In the genomic region with DNA sequence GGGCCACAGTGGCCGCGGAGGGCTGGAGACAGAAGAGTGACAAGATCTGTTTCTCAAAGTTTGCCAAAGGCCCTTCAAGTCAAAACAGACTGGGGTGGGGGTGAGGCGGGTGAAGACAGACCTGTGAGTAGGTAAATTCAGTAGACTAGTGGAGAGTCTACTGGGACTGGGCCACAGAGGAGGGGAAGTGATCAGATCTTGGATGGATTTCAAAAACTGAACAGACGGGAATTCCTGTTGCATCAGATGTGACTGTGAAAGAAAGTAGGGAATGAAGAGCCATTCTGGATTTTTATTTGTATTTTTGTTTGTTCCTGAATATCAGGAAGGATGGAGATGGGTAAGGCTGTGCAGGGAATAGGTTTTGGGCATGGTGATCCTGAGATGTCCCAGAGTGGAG, we compare ENCODE assay signal across 6 cellular contexts. TPM values are rescaled to one million over a fixed set of nuclear protein-coding genes. Genes with fewer than 3 reads are reported as not detected.
A peak's percentile ranks its signal among the peaks of the same experiment; 100 is the strongest.
DNase-seq lines count a peak whose midpoint lies in the region; ATAC-seq and TF ChIP-seq lines count a peak whose summit lies in the region.
"Not testable (repeated sequence)": the region's sequence is repeated elsewhere in the genome, so short reads cannot be mapped to it uniquely, and the experiment has no call there.

No MANE protein-coding gene starts in this region.

- not testable (repeated sequence) for H3K23ac ChIP-seq in H9 (ENCODE audit: insufficient read length, low read depth, low read length); neuronal stem cell (ENCODE audit: low read depth, low read length, poor library complexity)

- not testable (repeated sequence) for H2BK5ac ChIP-seq in H9 (ENCODE audit: insufficient read length, low read length); neuronal stem cell (ENCODE audit: low read length)

- not testable (repeated sequence) for H3K79me2 ChIP-seq in H9 (ENCODE audit: insufficient read depth, low read length)

- intact Hi-C loops in MCF 10A (cut with micrococcal nuclease); left cardiac atrium (cut with DNase I): not testable (repeated sequence)

- H4K8ac ChIP-seq in H9 (replicated peaks; ENCODE audit: insufficient read length, low read depth, low read length); neuronal stem cell (ENCODE audit: low read depth, low read length): not testable (repeated sequence)

- H3K14ac ChIP-seq in H9 (ENCODE audit: insufficient read depth, low read length); neuronal stem cell (ENCODE audit: low read length): not testable (repeated sequence)

- H2BK120ac ChIP-seq in H9 (ENCODE audit: low read depth, low read length, poor library complexity, severe bottlenecking); neuronal stem cell (ENCODE audit: low read depth, low read length): not testable (repeated sequence)

- H3K27ac ChIP-seq in AG04450 (ENCODE audit: low read depth, low read length), result peak overlapping the region; percentile 57
- not testable (repeated sequence) for H3K27ac ChIP-seq in H9 (ENCODE audit: insufficient read length, low read depth, low read length); SK-N-MC; neuronal stem cell (replicated peaks; ENCODE audit: low read length)

- H3K79me1 ChIP-seq in H9 (ENCODE audit: insufficient read depth, low read depth, low read length, poor library complexity, severe bottlenecking); neuronal stem cell (ENCODE audit: low read depth, low read length): not testable (repeated sequence)

- H3K23me2 ChIP-seq in H9 (ENCODE audit: insufficient read length, low read depth, low read length, poor library complexity, severe bottlenecking), result not testable (repeated sequence)

- H3K9me3 Mint-ChIP-seq in H9 (peaks cover 10 to 38% of the 10 kb centered on the region in 2 experiments), MCF 10A (ENCODE audit: unreplicated experiment) (peaks cover 30% of the 10 kb centered on the region)

- BruUV-seq in MCF 10A (replicated peaks; lab: Mats Ljungman, UMichigan), result TSS peak; percentile 32

- DNase-seq in AG04450 (ENCODE audit: low read depth, low spot score); H9; SK-N-MC (ENCODE audit: low read depth, low spot score); left cardiac atrium; neuronal stem cell (ENCODE audit: low spot score): not testable (repeated sequence)
- DNase-seq in MCF 10A (ENCODE audit: unreplicated experiment), result peak; percentile 24

- not testable (repeated sequence) for H3K4me1 ChIP-seq in H9 (ENCODE audit: insufficient read depth, low read length); neuronal stem cell (ENCODE audit: control insufficient read depth in 2 of 2, insufficient read depth in 1 of 2, low read depth in 1 of 2, low read length in 2 of 2)

- not testable (repeated sequence) for H3K27me3 Mint-ChIP-seq in H9 (ENCODE audit: low read depth); MCF 10A (ENCODE audit: insufficient read depth, unreplicated experiment)

- CTCF ChIA-PET in AG04450 (lab: Charles Lee), result interaction anchor here (0.6 kb wide), 1 partner anchor 77 kb away, joined by 3 read pairs; no protein-coding TSS in a partner anchor
- CTCF ChIA-PET in MCF 10A (lab: Yijun Ruan, JAX), result interaction anchor here (0.6 kb wide), 2 partner anchors 316 to 414 kb away, joined by 3 to 4 read pairs; no protein-coding TSS in a partner anchor

- not testable (repeated sequence) for H2AFZ ChIP-seq in H9 (ENCODE audit: low read length); neuronal stem cell (ENCODE audit: low read length)

- H2BK20ac ChIP-seq in H9 (ENCODE audit: low read depth, low read length, poor library complexity, severe bottlenecking), result not testable (repeated sequence)

- H2BK15ac ChIP-seq in H9 (ENCODE audit: low read depth, low read length); neuronal stem cell (ENCODE audit: low read length): not testable (repeated sequence)

- not testable (repeated sequence) for H4K20me1 ChIP-seq in H9 (ENCODE audit: control insufficient read depth, insufficient read depth, insufficient read length)

- H3K9me3 ChIP-seq in AG04450 (ENCODE audit: control insufficient read depth, insufficient read depth, low read length), result peaks cover 39% of the 10 kb centered on the region
- not testable (repeated sequence) for H3K9me3 ChIP-seq in H9 (ENCODE audit: control insufficient read depth, low read depth, low read length); SK-N-MC (ENCODE audit: low read depth, low read length)
- H3K9me3 ChIP-seq in neuronal stem cell (replicated peaks in 1 of 2; ENCODE audit: control insufficient read depth in 2 of 2, insufficient read depth in 1 of 2, low read depth in 1 of 2, low read length in 2 of 2), result peaks cover 0 to 32% of the 10 kb centered on the region in 2 donors

- not testable (repeated sequence) for H3T11ph ChIP-seq in H9 (ENCODE audit: low read length)

- not testable (repeated sequence) for H3K27me3 ChIP-seq in AG04450 (ENCODE audit: control insufficient read depth, insufficient read depth, low read length); H9 (ENCODE audit: insufficient read depth, low read length); neuronal stem cell (ENCODE audit: control insufficient read depth in 3 of 3, insufficient read depth in 3 of 3, low read depth in 1 of 3, low read length in 3 of 3)

- not testable (repeated sequence) for H4K5ac ChIP-seq in H9 (ENCODE audit: insufficient read length, low read depth, low read length)

- not testable (repeated sequence) for TF ChIP-seq CTCF in AG04450 (IDR thresholded peaks at IDR 0.05; ENCODE audit: low read depth, low read length); H9 (conservative IDR thresholded peaks at IDR 0.05); MCF 10A (IDR thresholded peaks at IDR 0.05; ENCODE audit: unreplicated experiment)

- POLR2A ChIA-PET in AG04450 (lab: Yijun Ruan, JAX), result interaction anchor here (0.6 kb wide), 1 partner anchor 986 kb away, joined by 4 read pairs; no protein-coding TSS in a partner anchor
- POLR2A ChIA-PET in MCF 10A (lab: Yijun Ruan, JAX), result interaction anchor here (0.7 to 1.7 kb wide), 7 partner anchors 9 to 319 kb away, joined by 3 to 7 read pairs (median 3); a partner anchor contains a TSS

- H3K4me3 Mint-ChIP-seq in H9, result peak overlapping the region; percentile 69 to 88
- peak overlapping the region; percentile 79 for H3K4me3 Mint-ChIP-seq in MCF 10A (ENCODE audit: unreplicated experiment)

- peak overlapping the region; percentile 59 for H3K4me3 ChIP-seq in AG04450 (ENCODE audit: low read depth, low read length)
- H3K4me3 ChIP-seq in SK-N-MC, result peak overlapping the region; percentile 65
- peak overlapping the region in 1 of 2 donors; percentile 48 for H3K4me3 ChIP-seq in neuronal stem cell (ENCODE audit: low read length in 2 of 2)

- ATAC-seq in left cardiac atrium, result peak; percentile 32 to 35

- peak overlapping the region; percentile 38 for H3K9ac ChIP-seq in H9 (ENCODE audit: extremely low read depth, insufficient read length, low read length)
- peak overlapping the region; percentile 41 for H3K9ac ChIP-seq in SK-N-MC (ENCODE audit: insufficient read length)
- H3K9ac ChIP-seq in neuronal stem cell (ENCODE audit: low read depth, low read length, poor library complexity), result not testable (repeated sequence)

- not testable (repeated sequence) for H2BK12ac ChIP-seq in H9 (ENCODE audit: insufficient read length, low read depth, low read length); neuronal stem cell (ENCODE audit: low read length)

- H3K18ac ChIP-seq in H9 (ENCODE audit: insufficient read length, low read depth, low read length); neuronal stem cell (ENCODE audit: low read length): not testable (repeated sequence)

- peaks cover 38 to 46% (median 46%) of the 10 kb centered on the region in 3 experiments for H3K36me3 Mint-ChIP-seq in H9 (ENCODE audit: insufficient read depth in 1 of 3, low read depth in 3 of 3)
- H3K36me3 Mint-ChIP-seq in MCF 10A (ENCODE audit: insufficient read depth, unreplicated experiment), result peaks cover 26% of the 10 kb centered on the region

- H4K91ac ChIP-seq in H9 (ENCODE audit: insufficient read length, low read depth, low read length); neuronal stem cell (ENCODE audit: low read depth, low read length, poor library complexity): not testable (repeated sequence)

- not testable (repeated sequence) for H3K27ac Mint-ChIP-seq in H9
- H3K27ac Mint-ChIP-seq in MCF 10A (ENCODE audit: low read depth, unreplicated experiment), result peak overlapping the region; percentile 83

- no CpG with 5 or more reads among the region's 4 CpGs for WGBS in H9 (ENCODE audit: extremely low coverage, insufficient read length, low lambda C conversion rate)
- no CpG with 5 or more reads among the region's 4 CpGs for WGBS in neuronal stem cell (ENCODE audit: extremely low coverage in 2 of 2, insufficient read length in 2 of 2, insufficient replicate concordance in 1 of 2), 2 donors

- not testable (repeated sequence) for H3K4me1 Mint-ChIP-seq in H9
- H3K4me1 Mint-ChIP-seq in MCF 10A (ENCODE audit: insufficient read depth, unreplicated experiment), result peaks cover 12% of the 10 kb centered on the region

- peak overlapping the region; percentile 77 for H3K4me2 ChIP-seq in H9 (ENCODE audit: insufficient read depth, insufficient read length, low read length)
- peak overlapping the region; percentile 32 for H3K4me2 ChIP-seq in neuronal stem cell (ENCODE audit: insufficient read depth, low read length, poor library complexity, severe bottlenecking)

- H2AK5ac ChIP-seq in H9 (ENCODE audit: insufficient read length, low read length); neuronal stem cell (ENCODE audit: low read depth, low read length): not testable (repeated sequence)

- H3K56ac ChIP-seq in H9 (ENCODE audit: insufficient read length, low read depth, low read length), result not testable (repeated sequence)

- peaks cover 30% of the 10 kb centered on the region for H3K36me3 ChIP-seq in SK-N-MC (ENCODE audit: insufficient read depth, low read length)
- peaks cover 8 to 36% of the 10 kb centered on the region in 2 donors for H3K36me3 ChIP-seq in neuronal stem cell (replicated peaks in 1 of 2; ENCODE audit: control insufficient read depth in 2 of 2, insufficient read depth in 2 of 2, low read length in 2 of 2)

- not testable (repeated sequence) for H3K4ac ChIP-seq in H9 (ENCODE audit: low read depth, low read length); neuronal stem cell (ENCODE audit: low read length)

RNA-seq across cellular contexts. Expression of a gene that starts 0.7 kb away (rescaled TPM):
- polyA plus RNA-seq in AG04450 (2011; rRNA removed), result 9.2 and 11.0 TPM in 2 replicates
- 17.1 and 22.1 TPM in 2 replicates for polyA minus RNA-seq in AG04450 (2011; rRNA and poly(A)+ RNA removed)
- total RNA-seq in H9 (2021) (7.1 and 8.2 TPM in 2 replicates), MCF 10A (2022) (11.2 and 12.4 TPM in 2 replicates), left cardiac atrium (1 to 10 TPM; 5.3 to 7.9 TPM)
- 6.8 TPM for polyA plus RNA-seq in neuronal stem cell (2013, experiment 1 of 2)
- polyA plus RNA-seq in neuronal stem cell (2013, experiment 2 of 2), result 6.3 TPM

RNA-seq across cellular contexts. Expression of a gene that starts 12.8 kb away (rescaled TPM):
- 8.7 and 11.1 TPM in 2 replicates for polyA plus RNA-seq in AG04450 (2011; rRNA removed)
- polyA minus RNA-seq in AG04450 (2011; rRNA and poly(A)+ RNA removed), result 11.6 and 11.8 TPM in 2 replicates
- 12.8 and 13.4 TPM in 2 replicates for total RNA-seq in H9 (2021)
- 18.4 and 19.6 TPM in 2 replicates for total RNA-seq in MCF 10A (2022)
- 1 to 10 TPM; 7.2 to 10.0 TPM for total RNA-seq in left cardiac atrium
- 8.7 TPM for polyA plus RNA-seq in neuronal stem cell (2013, experiment 1 of 2)
- 8.1 TPM for polyA plus RNA-seq in neuronal stem cell (2013, experiment 2 of 2)

RNA-seq across cellular contexts. Expression of a gene that starts 23.0 kb away (rescaled TPM):
- polyA plus RNA-seq in AG04450 (2011; rRNA removed), result 6.6 and 6.8 TPM in 2 replicates
- polyA minus RNA-seq in AG04450 (2011; rRNA and poly(A)+ RNA removed), result 13.8 and 14.8 TPM in 2 replicates
- total RNA-seq in H9 (2021) (11.4 and 14.4 TPM in 2 replicates), MCF 10A (2022) (9.9 and 10.9 TPM in 2 replicates), left cardiac atrium (10 to 100 TPM; 13.3 to 19.7 TPM)
- polyA plus RNA-seq in neuronal stem cell (2013, experiment 1 of 2), result 8.0 TPM
- polyA plus RNA-seq in neuronal stem cell (2013, experiment 2 of 2), result 7.9 TPM

RNA-seq across cellular contexts. Expression of a gene that starts 26.8 kb away (rescaled TPM):
- polyA plus RNA-seq in AG04450 (2011; rRNA removed), result 5.0 and 5.8 TPM in 2 replicates
- 6.0 and 7.8 TPM in 2 replicates for polyA minus RNA-seq in AG04450 (2011; rRNA and poly(A)+ RNA removed)
- total RNA-seq in H9 (2021), result 10.2 and 11.6 TPM in 2 replicates
- total RNA-seq in MCF 10A (2022), result 3.9 and 5.3 TPM in 2 replicates
- total RNA-seq in left cardiac atrium, result 1 to 10 TPM; 3.4 to 4.4 TPM
- 4.0 TPM for polyA plus RNA-seq in neuronal stem cell (2013, experiment 1 of 2)
- polyA plus RNA-seq in neuronal stem cell (2013, experiment 2 of 2), result 4.0 TPM

RNA-seq across cellular contexts. Expression of a gene that starts 43.5 kb away (rescaled TPM):
- polyA plus RNA-seq in AG04450 (2011; rRNA removed), result 0.11 and 0.21 TPM in 2 replicates
- polyA minus RNA-seq in AG04450 (2011; rRNA and poly(A)+ RNA removed), result 0.17 TPM in 1 of 2 replicates, not detected in the other
- total RNA-seq in H9 (2021), result 0.53 and 0.74 TPM in 2 replicates
- total RNA-seq in MCF 10A (2022), result 0.47 TPM in 2 replicates
- 1 to 10 TPM; 2.3 to 3.0 TPM for total RNA-seq in left cardiac atrium
- 1.3 TPM for polyA plus RNA-seq in neuronal stem cell (2013, experiment 1 of 2)
- 1.2 TPM for polyA plus RNA-seq in neuronal stem cell (2013, experiment 2 of 2)
